In genomic region chr3:151766454-151766853, GRCh38 we compare ENCODE assay signal across 1 cellular context.
TF ChIP-seq lines count a peak whose summit lies in the region.

No MANE protein-coding gene starts in this region.

TF ChIP-seq in K562, 482 proteins besides CTCF, POLR2A, EP300 and RAD21 (continued from another document):
- TF ChIP-seq CREB5 (CRISPR knock-in tag; IDR thresholded peaks at IDR 0.05): no peak
- no peak for TF ChIP-seq ZNF354B (CRISPR knock-in tag; IDR thresholded peaks at IDR 0.05)
- no peak for TF ChIP-seq XRCC4 (IDR thresholded peaks at IDR 0.05; ENCODE audit: extremely low read depth, insufficient read depth, insufficient read length)
- no peak for TF ChIP-seq CCNT2 (IDR thresholded peaks at IDR 0.05; ENCODE audit: borderline replicate concordance, extremely low read depth, insufficient read length, low read depth, low read length)
